ENCODE assay signal across 26 cellular contexts in genomic region chr6:87366428-87366827, GRCh38. TPM values are rescaled to one million over a fixed set of nuclear protein-coding genes. Genes with fewer than 3 reads are reported as not detected.
DNase-seq lines count a peak whose midpoint lies in the region; FAIRE-seq and TF ChIP-seq lines count a peak whose summit lies in the region.
"Had no signal": no experiment of that assay in that cellular context is flagged by ENCODE, and none has a peak within 500 bp of the region (broad histone marks: within the 10 kb centered on the region; RNA-seq: fewer than 3 reads in every experiment).

No MANE protein-coding gene starts in this region.

- 63% methylated on average over 3 of the region's 3 CpGs for WGBS in mesenchymal stem cell

- TF ChIP-seq POLR2A in GM12891 (IDR thresholded peaks at IDR 0.05; ENCODE audit: low read depth, low read length) (no peak), H54 (IDR thresholded peaks at IDR 0.05; ENCODE audit: low read depth, low read length) (no peak)

- no peak overlapping the region for H3K27ac ChIP-seq in mesenchymal stem cell (ENCODE audit: low read length, poor library complexity, severe bottlenecking)
- H3K27ac ChIP-seq: esophagus muscularis mucosa, KMS-11, skin epidermis had no signal

- no peak overlapping the region for H3K23ac ChIP-seq in mesenchymal stem cell (ENCODE audit: low read length in 2 of 2)

- H3K18ac ChIP-seq in mesenchymal stem cell (ENCODE audit: low read depth in 1 of 2, low read length in 2 of 2) = no peak overlapping the region

- H3K9ac ChIP-seq in mesenchymal stem cell (ENCODE audit: low read length) = no peak overlapping the region
- H3K9ac ChIP-seq: KMS-11 had no signal

- DNase-seq in HCEC 1CT = peak; percentile 7
- peak; percentile 3 for DNase-seq in MG63
- DNase-seq in bronchial epithelial cell (ENCODE audit: low read depth) = peak; percentile 13
- peak; percentile 9 for DNase-seq in mesenchymal stem cell
- no peak for DNase-seq in GM12891 (ENCODE audit: insufficient read length, low spot score)
- no peak for DNase-seq in H54 (ENCODE audit: insufficient read length, low spot score)
- DNase-seq in amniotic stem cell (lab: John Stamatoyannopoulos, UW) = no peak
- no peak for DNase-seq in cerebellar cortex (ENCODE audit: low spot score)
- DNase-seq: activated gamma-delta T cell; activated T-cell treated with anti-CD3 and anti-CD28 coated beads, Interleukin-2, amount 50 U/mL, for 4 hours; BE2C; CD8-positive, alpha-beta T cell; dermis blood vessel endothelial cell; endodermal cell; hippocampal formation; NCI-H1092; NCI-H187 treated with DMSO at 0.1 percent for 48 hours; NCI-H2171 treated with DMSO at 0.1 percent for 48 hours; NCI-H524; nephron progenitor cell; substantia nigra had no signal

- H2BK12ac ChIP-seq in mesenchymal stem cell (ENCODE audit: low read length in 2 of 2) = no peak overlapping the region

- H4K8ac ChIP-seq in mesenchymal stem cell (ENCODE audit: low read length) = no peak overlapping the region

- no peak overlapping the region for H3K4me2 ChIP-seq in mesenchymal stem cell (ENCODE audit: low read length, poor library complexity, severe bottlenecking)
- H3K4me2 ChIP-seq: KMS-11 had no signal

- no peaks in the 10 kb centered on the region for H3K27me3 ChIP-seq in MG63
- H3K27me3 ChIP-seq in bronchial epithelial cell (ENCODE audit: control insufficient read depth, insufficient read depth, low read length) = no peaks in the 10 kb centered on the region
- H3K27me3 ChIP-seq in mesenchymal stem cell (ENCODE audit: control insufficient read depth in 1 of 2, insufficient read depth in 1 of 2, low read length in 2 of 2) = no peaks in the 10 kb centered on the region
- H3K27me3 ChIP-seq: BE2C, esophagus muscularis mucosa had no signal

- H3K79me1 ChIP-seq in mesenchymal stem cell (replicated peaks; ENCODE audit: low read length, poor library complexity, severe bottlenecking) = no peaks in the 10 kb centered on the region

- H3K9me3 ChIP-seq in MG63 = peaks cover 3% of the 10 kb centered on the region
- H3K9me3 ChIP-seq in mesenchymal stem cell (ENCODE audit: control insufficient read depth, low read length) = peaks cover 10% of the 10 kb centered on the region
- H3K9me3 ChIP-seq: BE2C, esophagus muscularis mucosa had no signal

- H2AFZ ChIP-seq in mesenchymal stem cell (ENCODE audit: low read depth, low read length) = no peak overlapping the region

- no peak overlapping the region for H2BK120ac ChIP-seq in mesenchymal stem cell (ENCODE audit: low read depth, low read length)

- H3K4me3 ChIP-seq in MG63 (no peak overlapping the region), bronchial epithelial cell (ENCODE audit: low read depth, low read length) (no peak overlapping the region), mesenchymal stem cell (ENCODE audit: insufficient read depth in 1 of 2, low read depth in 1 of 2, low read length in 2 of 2) (no peak overlapping the region)
- H3K4me3 ChIP-seq: esophagus muscularis mucosa, skin epidermis had no signal

- no peak overlapping the region for H2BK5ac ChIP-seq in mesenchymal stem cell (ENCODE audit: low read depth, low read length, poor library complexity, severe bottlenecking)

- H2AK5ac ChIP-seq in mesenchymal stem cell (ENCODE audit: low read length, severe bottlenecking) = no peak overlapping the region

- no peak overlapping the region for H3K14ac ChIP-seq in mesenchymal stem cell (ENCODE audit: low read length in 2 of 2)

- H3K36me3 ChIP-seq in MG63 (no peaks in the 10 kb centered on the region), bronchial epithelial cell (ENCODE audit: control insufficient read depth, insufficient read depth, low read length) (no peaks in the 10 kb centered on the region), mesenchymal stem cell (ENCODE audit: control insufficient read depth in 1 of 2, insufficient read depth in 2 of 2, low read depth in 1 of 2, low read length in 2 of 2) (no peaks in the 10 kb centered on the region)
- H3K36me3 ChIP-seq: BE2C, esophagus muscularis mucosa had no signal

- no peak overlapping the region for H4K91ac ChIP-seq in mesenchymal stem cell (ENCODE audit: low read length)

- H3K4ac ChIP-seq in mesenchymal stem cell (ENCODE audit: low read depth in 1 of 2, low read length in 2 of 2) = no peak overlapping the region

- H2BK15ac ChIP-seq in mesenchymal stem cell (ENCODE audit: low read depth, poor library complexity, severe bottlenecking) = no peak overlapping the region

- TF ChIP-seq CTCF in bronchial epithelial cell (IDR thresholded peaks at IDR 0.05; ENCODE audit: insufficient read depth, low read length, severe bottlenecking) = no peak

- H3K4me1 ChIP-seq in mesenchymal stem cell (ENCODE audit: control insufficient read depth, insufficient read depth, low read depth, low read length) = no peaks in the 10 kb centered on the region
- H3K4me1 ChIP-seq: BE2C, esophagus muscularis mucosa had no signal

- FAIRE-seq in bronchial epithelial cell (lab: Jason Lieb, UNC) (no peak), GM12891 (lab: Jason Lieb, UNC) (no peak), H54 (lab: Jason Lieb, UNC) (no peak)
- FAIRE-seq: TTC549 had no signal

TF ChIP-seq in GM12891, 5 proteins besides CTCF, POLR2A, EP300 and RAD21:
- no peak for TF ChIP-seq SPI1 (IDR thresholded peaks at IDR 0.05; ENCODE audit: low read depth, low read length)
- no peak for TF ChIP-seq POU2F2 (IDR thresholded peaks at IDR 0.05; ENCODE audit: low read depth, low read length)
- no peak for TF ChIP-seq PAX5 (IDR thresholded peaks at IDR 0.05; ENCODE audit: insufficient read depth, low read length, severe bottlenecking)
- no peak for TF ChIP-seq TAF1 (IDR thresholded peaks at IDR 0.05; ENCODE audit: low read depth, low read length)
- no peak for TF ChIP-seq POLR2AphosphoS5 (IDR thresholded peaks at IDR 0.05; ENCODE audit: low read depth, low read length)

RNA-seq across cellular contexts. Expression of gene C6orf163, which starts 21.8 kb away (rescaled TPM):
- total RNA-seq in MG63 (2014; rRNA removed; shearing (Covaris generic); ENCODE audit: low replicate concordance) = not detected in 2 replicates
- total RNA-seq in bronchial epithelial cell = 1.6 and 3.1 TPM in 2 replicates
- polyA plus RNA-seq in mesenchymal stem cell (2013, experiment 1 of 2) = 0.59 TPM
- polyA plus RNA-seq in mesenchymal stem cell (2013, experiment 2 of 2) = 0.33 TPM
- polyA plus RNA-seq in GM12891 (2012; ENCODE audit: low read depth, missing spikeins) = 1.2 TPM

RNA-seq across cellular contexts. Expression of gene GJB7, which starts 37.4 kb away (rescaled TPM):
- total RNA-seq in MG63 (2014; rRNA removed; shearing (Covaris generic); ENCODE audit: low replicate concordance) = not detected in 2 replicates
- not detected in 2 replicates for total RNA-seq in bronchial epithelial cell
- not detected for polyA plus RNA-seq in mesenchymal stem cell (2013, experiment 1 of 2)
- 0.01 TPM for polyA plus RNA-seq in mesenchymal stem cell (2013, experiment 2 of 2)
- not detected for polyA plus RNA-seq in GM12891 (2012; ENCODE audit: low read depth, missing spikeins)
- total RNA-seq: activated T-cell treated with anti-CD3 and anti-CD28 coated beads, Interleukin-2, amount 50 U/mL, for 4 hours; CD8-positive, alpha-beta T cell; dermis blood vessel endothelial cell; esophagus muscularis mucosa; Right ventricle myocardium inferior had no signal

RNA-seq across cellular contexts. Expression of gene CFAP206, which starts 41.3 kb away (rescaled TPM):
- not detected in 2 replicates for total RNA-seq in MG63 (2014; rRNA removed; shearing (Covaris generic); ENCODE audit: low replicate concordance)
- total RNA-seq in bronchial epithelial cell = under 0.01 TPM in 1 of 2 replicates, not detected in the other
- polyA plus RNA-seq in mesenchymal stem cell (2013, experiment 1 of 2) = 0.22 TPM
- polyA plus RNA-seq in mesenchymal stem cell (2013, experiment 2 of 2) = 0.29 TPM
- 0.13 TPM for polyA plus RNA-seq in GM12891 (2012; ENCODE audit: low read depth, missing spikeins)
- total RNA-seq: activated T-cell treated with anti-CD3 and anti-CD28 coated beads, Interleukin-2, amount 50 U/mL, for 4 hours; CD8-positive, alpha-beta T cell had no signal

RNA-seq across cellular contexts. Expression of gene SMIM8, which starts 44.0 kb away (rescaled TPM):
- total RNA-seq in MG63 (2014; rRNA removed; shearing (Covaris generic); ENCODE audit: low replicate concordance) = 7.5 and 10.9 TPM in 2 replicates
- total RNA-seq in bronchial epithelial cell = 5.0 and 7.2 TPM in 2 replicates
- 5.1 TPM for polyA plus RNA-seq in mesenchymal stem cell (2013, experiment 1 of 2)
- 4.7 TPM for polyA plus RNA-seq in mesenchymal stem cell (2013, experiment 2 of 2)
- 5.2 TPM for polyA plus RNA-seq in GM12891 (2012; ENCODE audit: low read depth, missing spikeins)

Comparison
In these comparisons a context has a peak if more than half of its experiments do, and no peak if none do; other contexts are left out.
1. DNase-seq: peak in HCEC 1CT (single experiment), MG63 (single experiment), bronchial epithelial cell (single experiment) and mesenchymal stem cell (single experiment); none in GM12891 (single experiment), H54 (single experiment), amniotic stem cell (single experiment) and cerebellar cortex (single experiment).